ENCODE assay signal across 13 cellular contexts in the genomic region with DNA sequence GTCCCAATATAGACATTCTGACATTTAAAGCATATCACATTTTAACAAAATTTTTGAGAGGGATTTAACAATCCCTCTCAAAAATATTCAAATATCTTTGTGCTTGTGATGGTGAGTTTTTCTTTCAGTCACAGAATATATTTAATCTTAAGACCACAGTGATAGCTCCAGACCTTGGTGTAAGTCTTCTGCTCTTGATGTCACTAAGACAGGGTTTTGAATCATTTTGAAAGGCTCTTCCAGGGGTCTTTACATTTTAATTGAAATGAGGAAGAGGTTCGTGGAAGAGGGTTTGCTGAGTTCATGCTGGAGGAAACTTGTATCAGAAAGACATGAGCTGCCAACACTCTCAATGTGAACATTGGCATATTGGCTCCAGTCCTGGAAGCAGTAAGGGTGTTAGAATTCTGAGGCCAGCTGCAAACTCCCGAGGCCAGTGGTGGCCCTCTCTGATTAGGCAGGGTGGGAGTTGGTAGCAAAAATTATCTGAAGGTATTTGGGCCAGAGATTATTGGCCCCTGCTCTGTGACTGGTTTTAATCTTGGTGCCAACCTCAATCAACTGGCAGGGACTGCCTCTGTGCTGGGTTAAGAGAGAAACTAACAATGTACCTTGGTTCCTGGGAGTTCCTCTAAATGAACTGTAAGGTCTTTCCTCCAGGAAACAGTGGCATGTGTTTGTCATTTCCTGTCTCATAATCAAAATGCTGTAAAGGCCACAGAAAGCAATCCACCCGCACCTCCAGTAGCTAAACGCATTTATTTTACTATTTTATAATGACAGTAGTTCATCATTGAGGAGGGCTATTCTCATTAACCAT. TPM values are rescaled to one million over a fixed set of nuclear protein-coding genes. Genes with fewer than 3 reads are reported as not detected.
DNase-seq lines count a peak whose midpoint lies in the region; ATAC-seq and TF ChIP-seq lines count a peak whose summit lies in the region.
"Had no signal": no experiment of that assay in that cellular context is flagged by ENCODE, and none has a peak within 500 bp of the region (broad histone marks: within the 10 kb centered on the region; RNA-seq: fewer than 3 reads in every experiment).

No MANE protein-coding gene starts in this region.

- H3K36me3 ChIP-seq in neutrophil: no peaks in the 10 kb centered on the region

- H3K4me1 Mint-ChIP-seq in activated CD4-positive, alpha-beta T cell treated with anti-CD3 and anti-CD28 coated beads for 36 hours: peaks cover 26% of the 10 kb centered on the region
- H3K4me1 Mint-ChIP-seq in activated T-helper 17 cell treated with anti-CD3 and anti-CD28 coated beads, Interleukin-2, amount 50 U/mL, for 72 hours: peaks cover 5% of the 10 kb centered on the region

- peak overlapping the region; percentile 7 for H3K27ac Mint-ChIP-seq in activated CD4-positive, alpha-beta T cell treated with anti-CD3 and anti-CD28 coated beads for 36 hours
- H3K27ac Mint-ChIP-seq in activated T-helper 17 cell treated with anti-CD3 and anti-CD28 coated beads, Interleukin-2, amount 50 U/mL, for 72 hours: peak overlapping the region; percentile 48
- H3K27ac Mint-ChIP-seq: endodermal cell had no signal

- POLR2A ChIA-PET in activated CD4-positive, alpha-beta T cell treated with anti-CD3 and anti-CD28 coated beads for 36 hours (lab: Charles Lee): interaction anchor here (0.6 kb wide), 1 partner anchor 80 kb away, joined by 3 read pairs; no protein-coding TSS in a partner anchor

- ATAC-seq in activated CD4-positive, alpha-beta T cell treated with anti-CD3 and anti-CD28 coated beads for 36 hours: peak; percentile 69
- peak; percentile 71 for ATAC-seq in activated T-helper 17 cell treated with anti-CD3 and anti-CD28 coated beads, Interleukin-2, amount 50 U/mL, for 72 hours (replicated peaks)
- ATAC-seq in GM21515 (IDR thresholded peaks at IDR 0.05; ENCODE audit: unreplicated experiment) (no peak), HG02763 (IDR thresholded peaks at IDR 0.05; ENCODE audit: unreplicated experiment) (no peak)
- ATAC-seq: A549 had no signal

- H3K36me3 Mint-ChIP-seq in activated CD4-positive, alpha-beta T cell treated with anti-CD3 and anti-CD28 coated beads for 36 hours (ENCODE audit: low read depth): no peaks in the 10 kb centered on the region
- H3K36me3 Mint-ChIP-seq in activated T-helper 17 cell treated with anti-CD3 and anti-CD28 coated beads, Interleukin-2, amount 50 U/mL, for 72 hours (ENCODE audit: low read depth): no peaks in the 10 kb centered on the region

- peak overlapping the region; percentile 9 to 25 for H3K4me3 ChIP-seq in neutrophil (ENCODE audit: low read depth in 1 of 2, low read length in 1 of 2)
- H3K4me3 ChIP-seq: A549, hepatocyte had no signal

- H3K9me3 Mint-ChIP-seq in activated CD4-positive, alpha-beta T cell treated with anti-CD3 and anti-CD28 coated beads for 36 hours (ENCODE audit: low read depth): no peaks in the 10 kb centered on the region
- H3K9me3 Mint-ChIP-seq in activated T-helper 17 cell treated with anti-CD3 and anti-CD28 coated beads, Interleukin-2, amount 50 U/mL, for 72 hours: no peaks in the 10 kb centered on the region
- H3K9me3 Mint-ChIP-seq: endodermal cell had no signal

- TF ChIP-seq CTCF in neutrophil (IDR thresholded peaks at IDR 0.05): no peak

- peaks cover 2% of the 10 kb centered on the region for H3K27me3 Mint-ChIP-seq in activated CD4-positive, alpha-beta T cell treated with anti-CD3 and anti-CD28 coated beads for 36 hours
- H3K27me3 Mint-ChIP-seq in activated T-helper 17 cell treated with anti-CD3 and anti-CD28 coated beads, Interleukin-2, amount 50 U/mL, for 72 hours: peaks cover 6% of the 10 kb centered on the region

- peak overlapping the region; percentile 78 for H3K27ac ChIP-seq in neutrophil
- H3K27ac ChIP-seq: hepatocyte had no signal

- H3K27me3 ChIP-seq in neutrophil: no peaks in the 10 kb centered on the region
- H3K27me3 ChIP-seq: hepatocyte had no signal

- intact Hi-C loops in activated CD4-positive, alpha-beta T cell treated with anti-CD3 and anti-CD28 coated beads for 36 hours (cut with DNase I, micrococcal nuclease): no loop called here

- peaks cover 20 to 30% of the 10 kb centered on the region in 2 experiments for H3K4me1 ChIP-seq in neutrophil (ENCODE audit: control insufficient read depth in 1 of 2, insufficient read depth in 1 of 2, low read depth in 1 of 2, low read length in 1 of 2)
- H3K4me1 ChIP-seq: A549 had no signal

- H3K9me3 ChIP-seq in neutrophil: no peaks in the 10 kb centered on the region
- H3K9me3 ChIP-seq: A549 had no signal

- DNase-seq in activated CD4-positive, alpha-beta T cell treated with anti-CD3 and anti-CD28 coated beads for 36 hours: no peak
- no peak for DNase-seq in activated CD4-positive, alpha-beta T cell treated with anti-CD3 and anti-CD28 coated beads for 4 hours
- DNase-seq in Kasumi-1 (lab: John Stamatoyannopoulos, UW) (peak; percentile 76 to 83), NCI-H82 treated with DMSO at 0.1 percent for 48 hours (lab: John Stamatoyannopoulos, UW; ENCODE audit: unreplicated experiment) (no peak)
- DNase-seq: amygdala, endodermal cell had no signal

- CTCF ChIA-PET in activated CD4-positive, alpha-beta T cell treated with anti-CD3 and anti-CD28 coated beads for 36 hours (lab: Charles Lee): interaction anchor here (1.1 to 4.6 kb wide), 3 partner anchors 11 to 35 kb away, joined by 3 to 28 read pairs (median 9); no protein-coding TSS in a partner anchor

- no peak overlapping the region for H3K4me3 Mint-ChIP-seq in activated CD4-positive, alpha-beta T cell treated with anti-CD3 and anti-CD28 coated beads for 36 hours
- H3K4me3 Mint-ChIP-seq in activated T-helper 17 cell treated with anti-CD3 and anti-CD28 coated beads, Interleukin-2, amount 50 U/mL, for 72 hours: peak overlapping the region; percentile 43
- H3K4me3 Mint-ChIP-seq: endodermal cell had no signal

RNA-seq across cellular contexts. Expression of gene POU1F1, which starts 5.3 kb away (rescaled TPM):
- total RNA-seq in activated CD4-positive, alpha-beta T cell treated with anti-CD3 and anti-CD28 coated beads for 36 hours: not detected
- total RNA-seq in activated T-helper 17 cell treated with anti-CD3 and anti-CD28 coated beads, Interleukin-2, amount 50 U/mL, for 72 hours: not detected
- total RNA-seq: endodermal cell, hepatocyte, skeletal muscle tissue had no signal

RNA-seq across cellular contexts. Expression of gene CHMP2B, which starts 44.0 kb away (rescaled TPM):
- 10 to 100 TPM; 25.4 to 29.4 TPM for total RNA-seq in activated CD4-positive, alpha-beta T cell treated with anti-CD3 and anti-CD28 coated beads for 36 hours
- total RNA-seq in activated T-helper 17 cell treated with anti-CD3 and anti-CD28 coated beads, Interleukin-2, amount 50 U/mL, for 72 hours: 10 to 100 TPM; 19.8 to 22.0 TPM

Comparison
In these comparisons a context has a peak if more than half of its experiments do, and no peak if none do; other contexts are left out.
1. ATAC-seq: peak in activated CD4-positive, alpha-beta T cell treated with anti-CD3 and anti-CD28 coated beads for 36 hours (single experiment) and activated T-helper 17 cell treated with anti-CD3 and anti-CD28 coated beads, Interleukin-2, amount 50 U/mL, for 72 hours (single experiment); none in GM21515 (single experiment) and HG02763 (single experiment).
2. DNase-seq: peak in Kasumi-1 (2 of 2); none in activated CD4-positive, alpha-beta T cell treated with anti-CD3 and anti-CD28 coated beads for 36 hours (single experiment), activated CD4-positive, alpha-beta T cell treated with anti-CD3 and anti-CD28 coated beads for 4 hours (0 of 2) and NCI-H82 treated with DMSO at 0.1 percent for 48 hours (single experiment).